ENCODE assay signal across 21 cellular contexts in genomic region chr7:98341106-98341505, GRCh38. TPM values are rescaled to one million over a fixed set of nuclear protein-coding genes. Genes with fewer than 3 reads are reported as not detected.
DNase-seq lines count a peak whose midpoint lies in the region; TF ChIP-seq lines count a peak whose summit lies in the region.
"Had no signal": no experiment of that assay in that cellular context is flagged by ENCODE, and none has a peak within 500 bp of the region (broad histone marks: within the 10 kb centered on the region; RNA-seq: fewer than 3 reads in every experiment).

No MANE protein-coding gene starts in this region.

- H3K36me3 ChIP-seq in BJ (ENCODE audit: control insufficient read depth, insufficient read depth, low read length) = no peaks in the 10 kb centered on the region
- H3K36me3 ChIP-seq in PC-9 (ENCODE audit: low read depth) = peaks cover 15% of the 10 kb centered on the region
- no peaks in the 10 kb centered on the region for H3K36me3 ChIP-seq in osteoblast (ENCODE audit: insufficient read depth, low read length)
- H3K36me3 ChIP-seq: pancreas, right lobe of liver had no signal

- 0 out of 2 replicates have a peak overlapping the region, but pooled peaks have one; percentile 19 for H3K27ac ChIP-seq in PC-9
- peak overlapping the region; percentile 62 for H3K27ac ChIP-seq in osteoblast (ENCODE audit: low read depth, low read length)
- H3K27ac ChIP-seq in RWPE1 = no peak overlapping the region
- H3K27ac ChIP-seq: pancreas, right lobe of liver had no signal

- no TSS peak for BruUV-seq in PC-9 (replicated peaks; lab: Mats Ljungman, UMichigan)

- H3K4me3 ChIP-seq in BJ (ENCODE audit: low read depth, low read length) (no peak overlapping the region), PC-9 (no peak overlapping the region), choroid plexus epithelial cell (ENCODE audit: low read depth, low read length) (no peak overlapping the region), osteoblast (ENCODE audit: insufficient read depth, low read length) (no peak overlapping the region)
- H3K4me3 ChIP-seq: pancreas, right lobe of liver had no signal

- peaks cover 48% of the 10 kb centered on the region; the same call in 1 of the 2 replicates for H3F3A ChIP-seq in PC-9 (ENCODE audit: insufficient read depth, low read depth)

- H3K9me2 ChIP-seq in PC-9 (ENCODE audit: insufficient read depth) = no peaks in the 10 kb centered on the region

- intact Hi-C loops in PC-9 (cut with micrococcal nuclease; ENCODE audit: unreplicated experiment) = no loop called here

- CTCF ChIA-PET in BJ (lab: Yijun Ruan, JAX) = interaction anchor here (0.6 kb wide), 1 partner anchor 69 kb away, joined by 3 read pairs; no protein-coding TSS in a partner anchor
- CTCF ChIA-PET in PC-9 (lab: Charles Lee) = interaction anchor here (0.7 kb wide), 1 partner anchor 593 kb away, joined by 6 read pairs; no protein-coding TSS in a partner anchor
- CTCF ChIA-PET in RWPE1 (lab: Yijun Ruan, JAX) = no interaction called here

- H3K79me2 ChIP-seq in PC-9 (ENCODE audit: low read depth) (peaks cover 82% of the 10 kb centered on the region), osteoblast (ENCODE audit: insufficient read depth, low read length) (no peaks in the 10 kb centered on the region)

- DNase-seq in BJ (ENCODE audit: low read depth) (peak; percentile 65), PC-9 (no peak), choroid plexus epithelial cell (ENCODE audit: low read depth) (peak; percentile 50), osteoblast (ENCODE audit: insufficient read length, low spot score, missing footprints) (peak; percentile 86), NCI-H2171 (lab: John Stamatoyannopoulos, UW) (no peak), RWPE1 (ENCODE audit: low spot score) (no peak), NCI-H1105 treated with DMSO at 0.1 percent for 48 hours (lab: John Stamatoyannopoulos, UW) (no peak)
- DNase-seq in activated T-cell treated with anti-CD3 and anti-CD28 coated beads, Interleukin-2, amount 50 U/mL, for 1 hour = no peak
- DNase-seq: activated CD4-positive, alpha-beta T cell treated with anti-CD3 and anti-CD28 coated beads, Interleukin-2, amount 10 ng/mL, durations not matched to agents 7 days and 5 days; caudate nucleus; CD4-positive, CD25-positive, alpha-beta regulatory T cell; DMS153; H9; Kasumi-1; kidney glomerular epithelial cell; naive thymus-derived CD4-positive, alpha-beta T cell; NCI-H1105; NCI-H524 treated with DMSO at 0.1 percent for 48 hours; pancreas; right lobe of liver; SHP77 had no signal

- POLR2A ChIA-PET in BJ (lab: Charles Lee) (no interaction called here), PC-9 (lab: Charles Lee; ENCODE audit: unreplicated experiment) (interaction anchor here (0.7 kb wide), 1 partner anchor 28 kb away, joined by 3 read pairs; no protein-coding TSS in a partner anchor), RWPE1 (lab: Yijun Ruan, JAX; ENCODE audit: low non-redundant PET) (no interaction called here)

- no peaks in the 10 kb centered on the region for H3K27me3 ChIP-seq in BJ (ENCODE audit: control insufficient read depth, insufficient read depth, low read length)
- H3K27me3 ChIP-seq in PC-9 (ENCODE audit: insufficient read depth, low read depth) = no peaks in the 10 kb centered on the region
- no peaks in the 10 kb centered on the region for H3K27me3 ChIP-seq in osteoblast (ENCODE audit: insufficient read depth, low read length)
- H3K27me3 ChIP-seq: pancreas, right lobe of liver had no signal

- TF ChIP-seq CTCF in BJ (IDR thresholded peaks at IDR 0.05; ENCODE audit: insufficient read depth, low read depth, low read length) (no peak), PC-9 (conservative IDR thresholded peaks at IDR 0.05) (no peak), choroid plexus epithelial cell (conservative IDR thresholded peaks at IDR 0.05; ENCODE audit: low read depth, low read length) (no peak), osteoblast (IDR thresholded peaks at IDR 0.05; ENCODE audit: extremely low read depth, low read depth, low read length) (no peak), RWPE1 (conservative IDR thresholded peaks at IDR 0.05; ENCODE audit: low read depth) (no peak)

- no peaks in the 10 kb centered on the region for H3K9me3 ChIP-seq in PC-9 (ENCODE audit: insufficient read depth, low read depth)
- H3K9me3 ChIP-seq in osteoblast (ENCODE audit: low read depth, low read length) = no peaks in the 10 kb centered on the region
- H3K9me3 ChIP-seq: pancreas, right lobe of liver had no signal

- H3K4me1 ChIP-seq in PC-9 (replicated peaks; ENCODE audit: insufficient read depth) (no peaks in the 10 kb centered on the region), osteoblast (ENCODE audit: insufficient read depth, low read length) (peaks cover 12% of the 10 kb centered on the region)
- H3K4me1 ChIP-seq: pancreas had no signal

- no peak overlapping the region for H2AFZ ChIP-seq in PC-9
- peak overlapping the region; percentile 25 for H2AFZ ChIP-seq in osteoblast (ENCODE audit: low read length)

- H3K4me2 ChIP-seq in PC-9 = no peak overlapping the region
- peak overlapping the region; percentile 40 for H3K4me2 ChIP-seq in osteoblast (ENCODE audit: insufficient read depth, low read length)

- H4K20me1 ChIP-seq in PC-9 (ENCODE audit: insufficient read depth) = 0 out of 2 replicates have a peak, but pooled peaks cover 9% of the 10 kb centered on the region
- no peaks in the 10 kb centered on the region for H4K20me1 ChIP-seq in osteoblast (ENCODE audit: insufficient read depth, low read length)

RNA-seq across cellular contexts. Expression of gene BRI3, which starts 59.6 kb away (rescaled TPM):
- polyA plus RNA-seq in BJ (2011; rRNA removed) = 150 and 163 TPM in 2 replicates
- polyA minus RNA-seq in BJ (2011; rRNA and poly(A)+ RNA removed) = 75.0 and 93.9 TPM in 2 replicates
- total RNA-seq in PC-9 (2021) (239 and 255 TPM in 2 replicates), osteoblast (95.9 and 113 TPM in 2 replicates)

RNA-seq across cellular contexts. Expression of gene BAIAP2L1, which starts 59.8 kb away (rescaled TPM):
- polyA plus RNA-seq in BJ (2011; rRNA removed) = 8.8 and 11.4 TPM in 2 replicates
- polyA minus RNA-seq in BJ (2011; rRNA and poly(A)+ RNA removed) = 5.8 and 8.2 TPM in 2 replicates
- total RNA-seq in PC-9 (2021) = 89.4 and 102 TPM in 2 replicates
- 7.7 and 10.5 TPM in 2 replicates for total RNA-seq in osteoblast

Comparison
In these comparisons a context has a peak if more than half of its experiments do, and no peak if none do; other contexts are left out.
1. DNase-seq: peak in BJ (single experiment), choroid plexus epithelial cell (single experiment) and osteoblast (single experiment); none in PC-9 (0 of 2), activated T-cell treated with anti-CD3 and anti-CD28 coated beads, Interleukin-2, amount 50 U/mL, for 1 hour (single experiment), NCI-H2171 (single experiment), RWPE1 (single experiment) and NCI-H1105 treated with DMSO at 0.1 percent for 48 hours (single experiment).